In genomic region chr14:100778951-100779690, GRCh38 we compare ENCODE assay signal across 1 cellular context.
TF ChIP-seq lines count a peak whose summit lies in the region.

No MANE protein-coding gene starts in this region.

TF ChIP-seq in K562, 482 proteins besides CTCF, POLR2A, EP300 and RAD21:
- TF ChIP-seq BCLAF1 (IDR thresholded peaks at IDR 0.05; ENCODE audit: borderline replicate concordance in 1 of 2, control insufficient read depth in 1 of 2, low read depth in 2 of 2, low read length in 1 of 2) (no peak), ZHX1 (conservative IDR thresholded peaks at IDR 0.05; ENCODE audit: low read length) (no peak), E2F1 (CRISPR knock-in tag; IDR thresholded peaks at IDR 0.05) (no peak), ZFP1 (CRISPR knock-in tag; IDR thresholded peaks at IDR 0.05) (no peak), THRAP3 (IDR thresholded peaks at IDR 0.05; ENCODE audit: borderline replicate concordance) (no peak), SMARCA4 (IDR thresholded peaks at IDR 0.05) (no peak), ZNF778 (CRISPR knock-in tag; IDR thresholded peaks at IDR 0.05) (no peak), KHSRP (IDR thresholded peaks at IDR 0.05) (no peak), ZNF165 (CRISPR knock-in tag; IDR thresholded peaks at IDR 0.05; ENCODE audit: borderline replicate concordance) (no peak), DEAF1 (CRISPR knock-in tag; IDR thresholded peaks at IDR 0.05) (no peak), ZFPM2 (CRISPR knock-in tag; IDR thresholded peaks at IDR 0.05) (no peak), HMG20A (CRISPR knock-in tag; conservative IDR thresholded peaks at IDR 0.05) (no peak), NR1H2 (CRISPR knock-in tag; IDR thresholded peaks at IDR 0.05) (no peak), ZNF583 (CRISPR knock-in tag; IDR thresholded peaks at IDR 0.05) (no peak), PHTF2 (CRISPR knock-in tag; IDR thresholded peaks at IDR 0.05) (no peak)
